9 cellular contexts compared by ENCODE assay signal in genomic region chr1:19449454-19450228, GRCh38. TPM values are rescaled to one million over a fixed set of nuclear protein-coding genes. Genes with fewer than 3 reads are reported as not detected.
DNase-seq lines count a peak whose midpoint lies in the region; ATAC-seq and TF ChIP-seq lines count a peak whose summit lies in the region.
"Had no signal": no experiment of that assay in that cellular context is flagged by ENCODE, and none has a peak within 500 bp of the region (broad histone marks: within the 10 kb centered on the region; RNA-seq: fewer than 3 reads in every experiment).

No MANE protein-coding gene starts in this region.

- TF ChIP-seq POLR2A in sigmoid colon (IDR thresholded peaks at IDR 0.05) = no peak

- DNase-seq in CD4-positive, CD25-positive, alpha-beta regulatory T cell = no peak
- no peak for DNase-seq in WTC11 (ENCODE audit: low spot score)
- DNase-seq in fibroblast of lung (ENCODE audit: low read depth in 2 of 2) = no peak
- no peak for DNase-seq in sigmoid colon
- DNase-seq in CD1c-positive myeloid dendritic cell (ENCODE audit: extremely low spot score) = no peak
- DNase-seq in NCI-H146 (lab: John Stamatoyannopoulos, UW) = no peak
- DNase-seq: activated CD4-positive, alpha-beta T cell treated with anti-CD3 and anti-CD28 coated beads for 48 hours had no signal

- peak overlapping the region; percentile 64 for H3K4me2 ChIP-seq in fibroblast of lung (ENCODE audit: extremely low read depth, insufficient read depth, low read length)

- ATAC-seq in CD4-positive, CD25-positive, alpha-beta regulatory T cell (ENCODE audit: low read depth in 2 of 2) = no peak
- ATAC-seq in WTC11 = no peak
- ATAC-seq in GM21360 (IDR thresholded peaks at IDR 0.05; ENCODE audit: unreplicated experiment) = no peak
- ATAC-seq in HG03460 (IDR thresholded peaks at IDR 0.05; ENCODE audit: unreplicated experiment) = no peak

- CTCF ChIA-PET in WTC11 (lab: Charles Lee) = interaction anchor here (0.6 to 1.3 kb wide), 3 partner anchors 75 to 715 kb away, joined by 3 to 4 read pairs (median 4); no protein-coding TSS in a partner anchor

- intact Hi-C loops in sigmoid colon (cut with DNase I) = no loop called here

- no peak overlapping the region for H3K4me3 Mint-ChIP-seq in CD4-positive, CD25-positive, alpha-beta regulatory T cell
- no peak overlapping the region for H3K4me3 Mint-ChIP-seq in WTC11

- H3K9me3 ChIP-seq in CD4-positive, CD25-positive, alpha-beta regulatory T cell (ENCODE audit: control insufficient read depth in 2 of 2, low read length in 2 of 2) = no peaks in the 10 kb centered on the region
- no peaks in the 10 kb centered on the region for H3K9me3 ChIP-seq in fibroblast of lung (ENCODE audit: control insufficient read depth, insufficient read depth, low read depth, low read length)
- H3K9me3 ChIP-seq in sigmoid colon = no peaks in the 10 kb centered on the region

- H3K4me3 ChIP-seq in CD4-positive, CD25-positive, alpha-beta regulatory T cell (ENCODE audit: low read depth, low read length) = no peak overlapping the region
- no peak overlapping the region for H3K4me3 ChIP-seq in fibroblast of lung (replicated peaks in 1 of 4; ENCODE audit: control extremely low read depth in 1 of 4, insufficient read depth in 1 of 4, low read depth in 3 of 4, low read length in 4 of 4)
- H3K4me3 ChIP-seq in sigmoid colon = no peak overlapping the region

- peak overlapping the region; percentile 9 for H3K27ac ChIP-seq in CD4-positive, CD25-positive, alpha-beta regulatory T cell (ENCODE audit: insufficient read depth, low read length, poor library complexity, severe bottlenecking)
- H3K27ac ChIP-seq in fibroblast of lung (ENCODE audit: insufficient read depth, low read length) (peak overlapping the region; percentile 98), sigmoid colon (peak overlapping the region; percentile 85 to 98 (median 91))

- peaks cover 67% of the 10 kb centered on the region for H3K79me2 ChIP-seq in fibroblast of lung (ENCODE audit: control insufficient read depth, insufficient read depth, low read length)

- H3K36me3 ChIP-seq in CD4-positive, CD25-positive, alpha-beta regulatory T cell (ENCODE audit: control insufficient read depth, insufficient read depth, low read length) = peaks cover 26% of the 10 kb centered on the region
- peaks cover 4% of the 10 kb centered on the region for H3K36me3 ChIP-seq in fibroblast of lung (ENCODE audit: control insufficient read depth, insufficient read depth, low read length)
- H3K36me3 ChIP-seq in sigmoid colon = no peaks in the 10 kb centered on the region

- 87 to 92% methylated on average over 13 of the region's 13 CpGs for WGBS in sigmoid colon, 2 donors

- peaks cover 13% of the 10 kb centered on the region for H3K36me3 Mint-ChIP-seq in CD4-positive, CD25-positive, alpha-beta regulatory T cell
- H3K36me3 Mint-ChIP-seq in WTC11 = no peaks in the 10 kb centered on the region

- no peaks in the 10 kb centered on the region for H3K27me3 ChIP-seq in CD4-positive, CD25-positive, alpha-beta regulatory T cell (ENCODE audit: control insufficient read depth, insufficient read depth, low read length)
- H3K27me3 ChIP-seq in fibroblast of lung (ENCODE audit: control insufficient read depth, insufficient read depth, low read length) = no peaks in the 10 kb centered on the region
- H3K27me3 ChIP-seq in sigmoid colon = no peaks in the 10 kb centered on the region

- POLR2A ChIA-PET in WTC11 (lab: Charles Lee) = no interaction called here

- peak overlapping the region in 1 of 3 donors; percentile 80 for H3K27ac Mint-ChIP-seq in CD4-positive, CD25-positive, alpha-beta regulatory T cell
- H3K27ac Mint-ChIP-seq in WTC11 = peak overlapping the region; percentile 78

- no peak for TF ChIP-seq CTCF in WTC11 (IDR thresholded peaks at IDR 0.05)
- TF ChIP-seq CTCF in fibroblast of lung (conservative IDR thresholded peaks at IDR 0.05 in 1 of 2, IDR thresholded peaks at IDR 0.05 in 1 of 2; ENCODE audit: low read depth in 1 of 2, low read length in 2 of 2) = no peak
- no peak for TF ChIP-seq CTCF in sigmoid colon (IDR thresholded peaks at IDR 0.05)

- no peak overlapping the region for H2AFZ ChIP-seq in fibroblast of lung (ENCODE audit: low read length)

- no peak for TF ChIP-seq EP300 in sigmoid colon (IDR thresholded peaks at IDR 0.05)

- H3K9me3 Mint-ChIP-seq in CD4-positive, CD25-positive, alpha-beta regulatory T cell = no peaks in the 10 kb centered on the region
- H3K9me3 Mint-ChIP-seq in WTC11 = no peaks in the 10 kb centered on the region

- no peaks in the 10 kb centered on the region for H3K27me3 Mint-ChIP-seq in CD4-positive, CD25-positive, alpha-beta regulatory T cell
- H3K27me3 Mint-ChIP-seq in WTC11 (ENCODE audit: low read depth) = no peaks in the 10 kb centered on the region

- H3K4me1 ChIP-seq in CD4-positive, CD25-positive, alpha-beta regulatory T cell (ENCODE audit: control insufficient read depth, insufficient read depth, low read length, poor library complexity, severe bottlenecking) = peaks cover 43% of the 10 kb centered on the region
- H3K4me1 ChIP-seq in fibroblast of lung (ENCODE audit: control insufficient read depth, extremely low read depth, insufficient read depth, low read length) (peaks cover 67% of the 10 kb centered on the region), sigmoid colon (peaks cover 0 to 100% (median 96%) of the 10 kb centered on the region in 4 donors)

- H3K4me1 Mint-ChIP-seq in CD4-positive, CD25-positive, alpha-beta regulatory T cell = peaks cover 22 to 95% (median 71%) of the 10 kb centered on the region in 4 donors
- peaks cover 80% of the 10 kb centered on the region for H3K4me1 Mint-ChIP-seq in WTC11

- no peak overlapping the region for H3K9ac ChIP-seq in fibroblast of lung (ENCODE audit: insufficient read depth, low read length)

- no peaks in the 10 kb centered on the region for H4K20me1 ChIP-seq in fibroblast of lung (ENCODE audit: control insufficient read depth, extremely low read depth, insufficient read depth, low read length)

TF ChIP-seq in WTC11, 78 proteins besides CTCF, POLR2A, EP300 and RAD21:
- TF ChIP-seq GTF2I (CRISPR knock-in tag; conservative IDR thresholded peaks at IDR 0.05) (no peak), JAZF1 (CRISPR knock-in tag; IDR thresholded peaks at IDR 0.05) (no peak), ZNF121 (CRISPR knock-in tag; IDR thresholded peaks at IDR 0.05) (peak; percentile 77), TEAD1 (CRISPR knock-in tag; IDR thresholded peaks at IDR 0.05) (no peak)
TF ChIP-seq in WTC11: peak in this region for 1.

RNA-seq across cellular contexts. Expression of gene CAPZB, which starts 35.7 kb away (rescaled TPM):
- total RNA-seq in CD4-positive, CD25-positive, alpha-beta regulatory T cell = 372 TPM
- 100 to 1,000 TPM; 384 to 588 (median 518) TPM for polyA plus RNA-seq in CD4-positive, CD25-positive, alpha-beta regulatory T cell
- 348 to 380 TPM (median 363 TPM) in 3 replicates for total RNA-seq in WTC11 (2021)
- total RNA-seq in fibroblast of lung = 77.6 and 104 TPM in 2 replicates
- polyA plus RNA-seq in fibroblast of lung = 495 and 519 TPM in 2 replicates
- polyA plus RNA-seq in fibroblast of lung (2012) = 514 and 539 TPM in 2 replicates
- 153 and 154 TPM in 2 replicates for polyA minus RNA-seq in fibroblast of lung (ENCODE audit: low replicate concordance)
- total RNA-seq in sigmoid colon = 100 to 1,000 TPM; 128 to 214 (median 145) TPM
- polyA plus RNA-seq in sigmoid colon = 100 to 1,000 TPM; 372 to 454 (median 393) TPM

Comparison
In these comparisons a context has a peak if more than half of its experiments do, and no peak if none do; other contexts are left out.
1. H3K27ac ChIP-seq: peak in every context shown above with its lines; median percentile 98 in fibroblast of lung; 91 in sigmoid colon; 9 in CD4-positive, CD25-positive, alpha-beta regulatory T cell.